Comparison of ENCODE assay signal across 8 cellular contexts in the genomic region with DNA sequence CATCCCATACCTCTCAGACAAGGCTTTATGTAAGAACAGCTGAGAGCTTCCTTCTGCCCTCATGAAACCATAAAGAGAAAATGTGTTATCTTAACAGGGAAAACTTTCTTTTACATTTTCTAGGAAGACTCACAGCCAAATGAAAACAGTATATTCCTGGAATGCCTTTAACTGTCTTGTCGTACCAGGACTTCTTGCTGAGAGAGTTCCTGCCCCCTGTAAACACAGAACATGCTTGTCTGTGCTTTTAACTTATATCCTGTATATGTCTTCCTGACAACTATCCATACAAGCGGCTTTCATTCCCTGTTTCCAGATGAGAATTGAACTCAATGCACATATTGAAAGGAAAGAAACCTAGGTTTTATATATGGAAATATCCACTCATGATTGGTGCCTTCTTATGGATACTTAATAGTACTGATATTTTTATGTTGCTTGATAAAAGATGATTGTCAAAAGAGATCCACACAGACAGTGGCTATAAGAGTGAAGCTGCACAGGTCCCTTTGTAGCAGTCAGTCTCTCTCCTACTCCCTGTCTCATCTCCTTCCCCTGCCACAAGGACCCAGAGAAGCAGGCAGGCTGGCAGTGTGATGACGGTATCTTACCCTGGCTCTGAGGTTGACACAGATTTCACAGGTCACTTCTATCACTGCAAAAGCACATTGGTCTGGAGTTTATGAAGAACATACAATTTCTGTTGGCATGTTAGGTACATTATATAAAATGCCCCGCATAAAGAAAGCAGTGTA.
DNase-seq lines count a peak whose midpoint lies in the region; ATAC-seq, FAIRE-seq and TF ChIP-seq lines count a peak whose summit lies in the region.

No MANE protein-coding gene starts in this region.

- FAIRE-seq in kidney (lab: Jason Lieb, UNC), result no peak

- H3K79me2 ChIP-seq in osteoblast (ENCODE audit: insufficient read depth, low read length), result no peaks in the 10 kb centered on the region

- H4K20me1 ChIP-seq in osteoblast (ENCODE audit: insufficient read depth, low read length), result no peaks in the 10 kb centered on the region

- H3K9me3 Mint-ChIP-seq in progenitor cell of endocrine pancreas (ENCODE audit: low read depth), result no peaks in the 10 kb centered on the region

- intact Hi-C loops in kidney (cut with DNase I), result no loop called here

- peak overlapping the region; percentile 82 for H2AFZ ChIP-seq in osteoblast (ENCODE audit: low read length)

- H3K4me3 ChIP-seq in osteoblast (ENCODE audit: insufficient read depth, low read length), result peak overlapping the region; percentile 21
- no peak overlapping the region for H3K4me3 ChIP-seq in kidney (ENCODE audit: low read length in 2 of 2)

- H3K27me3 ChIP-seq in osteoblast (ENCODE audit: insufficient read depth, low read length), result no peaks in the 10 kb centered on the region

- H3K9ac ChIP-seq in kidney (ENCODE audit: low read length in 2 of 2), result no peak overlapping the region

- H3K4me1 ChIP-seq in osteoblast (ENCODE audit: insufficient read depth, low read length), result peaks cover 39% of the 10 kb centered on the region
- no peaks in the 10 kb centered on the region for H3K4me1 ChIP-seq in kidney (ENCODE audit: control insufficient read depth in 1 of 2, insufficient read depth in 1 of 2, low read depth in 1 of 2, low read length in 2 of 2)

- peak; percentile 43 for ATAC-seq in GM18873 (IDR thresholded peaks at IDR 0.05; ENCODE audit: low FRiP score, unreplicated experiment)
- peak; percentile 36 for ATAC-seq in HG03039 (IDR thresholded peaks at IDR 0.05; ENCODE audit: unreplicated experiment)

- no peak for TF ChIP-seq CTCF in osteoblast (IDR thresholded peaks at IDR 0.05; ENCODE audit: extremely low read depth, low read depth, low read length)
- no peak for TF ChIP-seq CTCF in kidney (IDR thresholded peaks at IDR 0.05; ENCODE audit: borderline replicate concordance, extremely low read depth, insufficient read depth)
- no peak for TF ChIP-seq CTCF in progenitor cell of endocrine pancreas (IDR thresholded peaks at IDR 0.05; ENCODE audit: unreplicated experiment)

- peak overlapping the region; percentile 94 for H3K27ac ChIP-seq in osteoblast (ENCODE audit: low read depth, low read length)
- H3K27ac ChIP-seq in kidney (ENCODE audit: low read depth in 2 of 2, low read length in 2 of 2), result no peak overlapping the region

- DNase-seq in SKM-1 treated with dmso at 0.1 percent for 144 hours (lab: John Stamatoyannopoulos, UW; ENCODE audit: unreplicated experiment), result peak; percentile 46
- DNase-seq in amniotic epithelial cell (ENCODE audit: low read depth), result peak; percentile 21
- DNase-seq in osteoblast (ENCODE audit: insufficient read length, low spot score, missing footprints), result no peak
- DNase-seq in NCI-H187 (lab: John Stamatoyannopoulos, UW), result no peak
- no peak for DNase-seq in kidney
- no peak for DNase-seq in progenitor cell of endocrine pancreas (ENCODE audit: low spot score, unreplicated experiment)

- H3K4me2 ChIP-seq in osteoblast (ENCODE audit: insufficient read depth, low read length), result peak overlapping the region; percentile 64

- H3K36me3 ChIP-seq in osteoblast (ENCODE audit: insufficient read depth, low read length), result no peaks in the 10 kb centered on the region
- no peaks in the 10 kb centered on the region for H3K36me3 ChIP-seq in kidney (ENCODE audit: control insufficient read depth in 1 of 2, insufficient read depth in 2 of 2, low read length in 2 of 2)

- no peaks in the 10 kb centered on the region for H3K4me1 Mint-ChIP-seq in progenitor cell of endocrine pancreas (ENCODE audit: low read depth)

- H3K27me3 Mint-ChIP-seq in progenitor cell of endocrine pancreas, result peaks cover 12% of the 10 kb centered on the region

- H3K4me3 Mint-ChIP-seq in progenitor cell of endocrine pancreas (ENCODE audit: low read depth), result no peak overlapping the region

- H3K27ac Mint-ChIP-seq in progenitor cell of endocrine pancreas, result no peak overlapping the region

- no peaks in the 10 kb centered on the region for H3K9me3 ChIP-seq in osteoblast (ENCODE audit: low read depth, low read length)
- H3K9me3 ChIP-seq in kidney (ENCODE audit: control insufficient read depth in 1 of 2, low read length in 2 of 2), result no peaks in the 10 kb centered on the region

- no peaks in the 10 kb centered on the region for H3K36me3 Mint-ChIP-seq in progenitor cell of endocrine pancreas (ENCODE audit: insufficient read depth)

Comparison
In these comparisons a context has a peak if more than half of its experiments do, and no peak if none do; other contexts are left out.
1. DNase-seq: peak in SKM-1 treated with dmso at 0.1 percent for 144 hours (single experiment) and amniotic epithelial cell (single experiment); none in osteoblast (single experiment), NCI-H187 (0 of 2), kidney (single experiment) and progenitor cell of endocrine pancreas (single experiment).